ENCODE assay signal across 33 cellular contexts in the genomic region with DNA sequence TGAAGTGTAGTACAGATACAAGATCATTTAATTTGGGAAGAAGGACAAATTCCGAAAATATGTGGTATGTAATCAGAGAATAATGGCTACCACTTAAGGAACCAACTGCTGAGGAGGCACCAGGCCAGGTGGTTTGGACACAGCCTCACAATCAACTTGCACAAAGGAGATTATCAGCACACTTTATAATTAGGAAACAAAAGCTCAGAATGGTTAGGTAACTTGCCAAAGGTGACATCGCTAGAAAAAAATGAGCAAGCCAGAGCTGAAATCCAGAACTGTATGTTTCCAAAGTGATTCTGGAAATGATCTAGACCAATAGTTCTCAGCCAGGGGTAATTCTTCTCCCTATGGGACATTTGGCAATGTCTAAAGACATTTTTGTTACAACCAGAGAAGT.
A peak's percentile ranks its signal among the peaks of the same experiment; 100 is the strongest.
DNase-seq lines count a peak whose midpoint lies in the region; TF ChIP-seq lines count a peak whose summit lies in the region.
"Had no signal": no experiment of that assay in that cellular context is flagged by ENCODE, and none has a peak within 500 bp of the region (broad histone marks: within the 10 kb centered on the region; RNA-seq: fewer than 3 reads in every experiment).

No MANE protein-coding gene starts in this region.

- no peak overlapping the region for H3K4me3 ChIP-seq in cardiac fibroblast (replicated peaks in 1 of 2; ENCODE audit: low read depth in 2 of 2, low read length in 2 of 2)
- H3K4me3 ChIP-seq: gastroesophageal sphincter, GM12878, hepatocyte, pancreas, PC-9, uterus had no signal

- DNase-seq in EL (peak; percentile 15), NCI-H69 (lab: John Stamatoyannopoulos, UW) (peak; percentile 68), cardiac fibroblast (ENCODE audit: low read depth in 2 of 2) (peak; percentile 58 to 73), iris pigment epithelial cell (ENCODE audit: low read depth) (peak; percentile 17), NAMALWA (ENCODE audit: low spot score) (no peak), Kasumi-1 (lab: John Stamatoyannopoulos, UW) (no peak), NCI-H510A (lab: John Stamatoyannopoulos, UW) (no peak)
- DNase-seq: ACHN; activated CD4-positive, alpha-beta memory T cell treated with anti-CD3 and anti-CD28 coated beads, Interleukin-2, amount 10 ng/mL, durations not matched to agents 7 days and 5 days; activated CD4-positive, alpha-beta T cell treated with anti-CD3 and anti-CD28 coated beads for 1 hour; activated naive CD4-positive, alpha-beta T cell treated with anti-CD3 and anti-CD28 coated beads, Interleukin-2, amount 50 U/mL, for 16 hours; amygdala; BE2C; CD8-positive, alpha-beta memory T cell; central memory CD4-positive, alpha-beta T cell; erythroblast; HFFc6; left cardiac atrium; NCI-H1048; NCI-H187 treated with DMSO at 0.1 percent for 48 hours; NCI-H2171 treated with DMSO at 0.1 percent for 48 hours; NCI-H524; NK-92 treated with Interleukin-12 subunit alpha and Interleukin-12 subunit beta, amount 100 ng/mL, for 24 hours; pancreas; PC-9; retina; SHP77; stimulated activated CD8-positive, alpha-beta memory T cell treated with anti-CD3 and anti-CD28 coated beads, Interleukin-4, amount 100 ng/mL, for 48 hours; stimulated activated naive CD8-positive, alpha-beta T cell treated with anti-CD3 and anti-CD28 coated beads, Interleukin-15, amount 100 ng/mL, for 72 hours; uterus had no signal

- no peak for TF ChIP-seq CTCF in cardiac fibroblast (IDR thresholded peaks at IDR 0.05; ENCODE audit: low read depth, low read length)

Comparison
In these comparisons a context has a peak if more than half of its experiments do, and no peak if none do; other contexts are left out.
1. DNase-seq: peak in EL (single experiment), NCI-H69 (single experiment), cardiac fibroblast (2 of 2) and iris pigment epithelial cell (single experiment); none in NAMALWA (single experiment), Kasumi-1 (0 of 2) and NCI-H510A (single experiment).